ENCODE assay signal across 15 cellular contexts in genomic region chrX:102126080-102126818, GRCh38. TPM values are rescaled to one million over a fixed set of nuclear protein-coding genes. Genes with fewer than 3 reads are reported as not detected.
DNase-seq lines count a peak whose midpoint lies in the region; ATAC-seq and TF ChIP-seq lines count a peak whose summit lies in the region.
"Not testable (repeated sequence)": the region's sequence is repeated elsewhere in the genome, so short reads cannot be mapped to it uniquely, and the experiment has no call there.
"Had no signal": no experiment of that assay in that cellular context is flagged by ENCODE, and none has a peak within 500 bp of the region (broad histone marks: within the 10 kb centered on the region; RNA-seq: fewer than 3 reads in every experiment).

No MANE protein-coding gene starts in this region.

- not testable (repeated sequence) for H3K36me3 ChIP-seq in GM23338 (ENCODE audit: insufficient read depth); ascending aorta; neural progenitor cell; spleen; vagina

- H3K27ac Mint-ChIP-seq in GM23338; WTC11; endothelial cell (ENCODE audit: unreplicated experiment); neural progenitor cell: not testable (repeated sequence)

- DNase-seq in GM23338 (ENCODE audit: low spot score) (peak; percentile 8), left kidney (ENCODE audit: low read depth, low spot score) (peak; percentile 19), spleen (peak; percentile 58)
- not testable (repeated sequence) for DNase-seq in WTC11 (ENCODE audit: low spot score); ascending aorta (ENCODE audit: low spot score in 2 of 2); endothelial cell (ENCODE audit: low spot score); neural progenitor cell (ENCODE audit: low spot score); vagina (ENCODE audit: extremely low spot score in 2 of 2)

- H3K4me2 ChIP-seq in GM23338 (peak overlapping the region; percentile 71), neural progenitor cell (peak overlapping the region; percentile 71)

- WGBS in spleen, 5 donors = 12 to 39% (median 20%) methylated on average over 13 to 21 of the region's 21 CpGs

- H3K27ac ChIP-seq in GM23338 (ENCODE audit: low read depth); neural progenitor cell; spleen: not testable (repeated sequence)
- peak overlapping the region; percentile 75 to 83 for H3K27ac ChIP-seq in ascending aorta
- peak overlapping the region; percentile 48 for H3K27ac ChIP-seq in vagina

- not testable (repeated sequence) for H3F3A ChIP-seq in GM23338 (replicated peaks; ENCODE audit: low read depth); neural progenitor cell (ENCODE audit: low read depth)

- H3K9me3 ChIP-seq in ascending aorta; neural progenitor cell (ENCODE audit: low read depth); spleen; vagina: not testable (repeated sequence)

- not testable (repeated sequence) for H3K36me3 Mint-ChIP-seq in GM23338 (ENCODE audit: low read depth); WTC11; endothelial cell (ENCODE audit: low read depth, unreplicated experiment); neural progenitor cell

- H3K27me3 ChIP-seq in GM23338 (ENCODE audit: insufficient read depth) = peaks cover 27% of the 10 kb centered on the region
- H3K27me3 ChIP-seq in ascending aorta, vagina: not testable (repeated sequence)
- peaks cover 21% of the 10 kb centered on the region for H3K27me3 ChIP-seq in neural progenitor cell
- H3K27me3 ChIP-seq in spleen (replicated peaks in 1 of 7) = peaks cover 0 to 42% (median 15%) of the 10 kb centered on the region in 7 donors

- POLR2A ChIA-PET in WTC11 (lab: Charles Lee) = not testable (repeated sequence)

- H3K4me3 Mint-ChIP-seq in GM23338 = peak overlapping the region; percentile 84
- H3K4me3 Mint-ChIP-seq in WTC11 = peak overlapping the region; percentile 74
- H3K4me3 Mint-ChIP-seq in endothelial cell (ENCODE audit: unreplicated experiment) = peak overlapping the region; percentile 82
- peak overlapping the region; percentile 80 for H3K4me3 Mint-ChIP-seq in neural progenitor cell

- not testable (repeated sequence) for H3K27me3 Mint-ChIP-seq in GM23338 (ENCODE audit: insufficient read depth, low read depth, poor library complexity); endothelial cell (ENCODE audit: unreplicated experiment)
- H3K27me3 Mint-ChIP-seq in WTC11 (ENCODE audit: low read depth) (peaks cover 51% of the 10 kb centered on the region), neural progenitor cell (ENCODE audit: insufficient read depth, low read depth) (peaks cover 15% of the 10 kb centered on the region)

- H3K79me2 ChIP-seq in GM23338 (replicated peaks; ENCODE audit: insufficient read depth); neural progenitor cell (ENCODE audit: low read depth): not testable (repeated sequence)

- not testable (repeated sequence) for H3K9me2 ChIP-seq in GM23338 (ENCODE audit: insufficient read depth)

- H3K9me3 Mint-ChIP-seq in GM23338; WTC11; endothelial cell (ENCODE audit: unreplicated experiment); neural progenitor cell: not testable (repeated sequence)

- H2AFZ ChIP-seq in GM23338; neural progenitor cell (replicated peaks): not testable (repeated sequence)

- ATAC-seq in GM23338 = peak; percentile 68
- ATAC-seq in WTC11 = peak; percentile 57

- not testable (repeated sequence) for TF ChIP-seq CTCF in GM23338 (conservative IDR thresholded peaks at IDR 0.05; ENCODE audit: low read depth in 2 of 2); WTC11 (IDR thresholded peaks at IDR 0.05); ascending aorta (IDR thresholded peaks at IDR 0.05); endothelial cell (IDR thresholded peaks at IDR 0.05; ENCODE audit: unreplicated experiment); neural progenitor cell (IDR thresholded peaks at IDR 0.05); spleen (IDR thresholded peaks at IDR 0.05 in 8 of 11, conservative IDR thresholded peaks at IDR 0.05 in 3 of 11); vagina (IDR thresholded peaks at IDR 0.05)

- H4K20me1 ChIP-seq in GM23338 (replicated peaks; ENCODE audit: insufficient read depth); neural progenitor cell (ENCODE audit: low read depth): not testable (repeated sequence)

- H3K4me3 ChIP-seq in GM23338 (peak overlapping the region; percentile 62), ascending aorta (peak overlapping the region; percentile 45 to 61), neural progenitor cell (peak overlapping the region; percentile 50), spleen (peak overlapping the region in 2 of 8 donors; percentile 38 to 57), vagina (peak overlapping the region; percentile 27 to 35)

- not testable (repeated sequence) for TF ChIP-seq POLR2A in spleen (IDR thresholded peaks at IDR 0.05); vagina (IDR thresholded peaks at IDR 0.05)

- H3K4me1 ChIP-seq in GM23338 (ENCODE audit: insufficient read depth); ascending aorta; neural progenitor cell; spleen; vagina: not testable (repeated sequence)

- not testable (repeated sequence) for H3K9ac ChIP-seq in neural progenitor cell

- intact Hi-C loops in ascending aorta (cut with DNase I) = loop anchor here (5.0 to 10.0 kb wide), 3 partner anchors 191 to 711 kb away; partner anchors contain the start of genes ARMCX1 and ZMAT1
- intact Hi-C loops in spleen (cut with DNase I; ENCODE audit: low total_unique reads); vagina (cut with DNase I): not testable (repeated sequence)

- CTCF ChIA-PET in WTC11 (lab: Charles Lee) = interaction anchor here (1.3 kb wide), 1 partner anchor 28 kb away, joined by 7 read pairs; no protein-coding TSS in a partner anchor

- H3K4me1 Mint-ChIP-seq in GM23338 (peaks cover 13% of the 10 kb centered on the region), WTC11 (peaks cover 15% of the 10 kb centered on the region)
- not testable (repeated sequence) for H3K4me1 Mint-ChIP-seq in endothelial cell (ENCODE audit: unreplicated experiment); neural progenitor cell

RNA-seq across cellular contexts. Expression of gene TCEAL2, which starts 0.8 kb away (rescaled TPM):
- total RNA-seq in GM23338 (2014; rRNA removed; shearing (Covaris generic)) = 9.1 and 12.3 TPM in 2 replicates
- polyA plus RNA-seq in GM23338 (2016; fragmentation: Nextera tagmentation; extraction: Ambion mirVana) = 45.9 and 46.6 TPM in 2 replicates
- total RNA-seq in WTC11 (2021) = 12.5 to 17.2 TPM (median 15.6 TPM) in 3 replicates
- total RNA-seq in ascending aorta = not detected
- 11.1 TPM for total RNA-seq in endothelial cell (ENCODE audit: unreplicated experiment)
- 12.9 and 19.8 TPM in 2 replicates for total RNA-seq in neural progenitor cell (ENCODE audit: low replicate concordance)
- 1 to 10 TPM in 6 of 7 donors, not detected in 1; 1.7 to 5.2 (median 2.8) TPM for total RNA-seq in spleen
- 1 to 10 TPM in 2 of 3 donors, under 1 TPM in 1; 0.39 to 3.2 (median 2.3) TPM for polyA plus RNA-seq in spleen
- 14.7 TPM for total RNA-seq in vagina
- total RNA-seq: bronchial epithelial cell, Caco-2, IMR-90, PC-9 had no signal
- polyA plus RNA-seq: BJ, IMR-90 had no signal

RNA-seq across cellular contexts. Expression of gene TCEAL6, which starts 16.0 kb away (rescaled TPM):
- total RNA-seq in GM23338 (2014; rRNA removed; shearing (Covaris generic)) = 0.24 and 4.2 TPM in 2 replicates
- polyA plus RNA-seq in GM23338 (2016; fragmentation: Nextera tagmentation; extraction: Ambion mirVana) (1.2 and 2.2 TPM in 2 replicates), spleen (not detected)
- total RNA-seq in WTC11 (2021) (0.62 to 1.1 TPM (median 0.81 TPM) in 3 replicates), ascending aorta (not detected), endothelial cell (ENCODE audit: unreplicated experiment) (not detected), neural progenitor cell (ENCODE audit: low replicate concordance) (not detected in 2 replicates), spleen (not detected), vagina (1.7 TPM)
- total RNA-seq: bronchial epithelial cell, Caco-2, IMR-90, left ventricle myocardium inferior, mononuclear cell, PC-9 had no signal
- polyA plus RNA-seq: BJ, IMR-90 had no signal

RNA-seq across cellular contexts. Expression of gene BEX5, which starts 29.5 kb away (rescaled TPM):
- total RNA-seq in GM23338 (2014; rRNA removed; shearing (Covaris generic)) = 12.0 and 22.4 TPM in 2 replicates
- polyA plus RNA-seq in GM23338 (2016; fragmentation: Nextera tagmentation; extraction: Ambion mirVana) (30.8 and 34.7 TPM in 2 replicates), spleen (1 to 10 TPM; 2.1 to 4.8 (median 3.8) TPM)
- total RNA-seq in WTC11 (2021) (7.4 to 11.0 TPM (median 8.9 TPM) in 3 replicates), ascending aorta (not detected), endothelial cell (ENCODE audit: unreplicated experiment) (45.4 TPM), neural progenitor cell (ENCODE audit: low replicate concordance) (1.6 and 3.8 TPM in 2 replicates), spleen (1 to 10 TPM; 1.8 to 5.1 (median 2.8) TPM), vagina (not detected)
- total RNA-seq: Caco-2, IMR-90, PC-9 had no signal
- polyA plus RNA-seq: BJ, IMR-90 had no signal
